In genomic region chr1:210373628-210373877, GRCh38 we compare ENCODE assay signal across 10 cellular contexts. TPM values are rescaled to one million over a fixed set of nuclear protein-coding genes. Genes with fewer than 3 reads are reported as not detected.
DNase-seq lines count a peak whose midpoint lies in the region; ATAC-seq and TF ChIP-seq lines count a peak whose summit lies in the region.
"Had no signal": no experiment of that assay in that cellular context is flagged by ENCODE, and none has a peak within 500 bp of the region (broad histone marks: within the 10 kb centered on the region; RNA-seq: fewer than 3 reads in every experiment).

No MANE protein-coding gene starts in this region.

- H4K20me1 ChIP-seq in GM23248 (ENCODE audit: insufficient read depth) (no peaks in the 10 kb centered on the region), hepatocyte (ENCODE audit: insufficient read depth, poor library complexity, severe bottlenecking) (no peaks in the 10 kb centered on the region)

- no peaks in the 10 kb centered on the region for H3K36me3 ChIP-seq in ACC112 (ENCODE audit: insufficient read depth, low read length)
- H3K36me3 ChIP-seq in GM23248 (ENCODE audit: low read depth): no peaks in the 10 kb centered on the region
- H3K36me3 ChIP-seq in SJCRH30: no peaks in the 10 kb centered on the region
- H3K36me3 ChIP-seq in hepatocyte (replicated peaks; ENCODE audit: insufficient read depth, low read depth): no peaks in the 10 kb centered on the region
- no peaks in the 10 kb centered on the region for H3K36me3 ChIP-seq in H7 (replicated peaks; ENCODE audit: control insufficient read depth, insufficient read depth, low read length)
- H3K36me3 ChIP-seq: upper lobe of left lung had no signal

- H3F3A ChIP-seq in GM23248 (ENCODE audit: insufficient read depth): peaks cover 48% of the 10 kb centered on the region

- no peak overlapping the region for H3K9ac ChIP-seq in GM23248

- WGBS in GM23248 (ENCODE audit: low coverage in 1 of 2, low lambda C conversion rate in 2 of 2, missing lambda C conversion rate in 2 of 2), 2 experiments: 34 to 39% methylated on average over 1 of the region's 1 CpG
- 38% methylated on average over 1 of the region's 1 CpG for WGBS in hepatocyte (ENCODE audit: low lambda C conversion rate, missing lambda C conversion rate)

- H3K4me3 ChIP-seq in ACC112 (ENCODE audit: low read depth, low read length) (no peak overlapping the region), GM23248 (no peak overlapping the region), SJCRH30 (no peak overlapping the region), hepatocyte (no peak overlapping the region), H7 (ENCODE audit: insufficient read depth, low read depth, low read length) (no peak overlapping the region)
- H3K4me3 ChIP-seq: coronary artery, upper lobe of left lung had no signal

- in situ Hi-C loops in GM23248 (cut with MboI): no loop called here

- H3K9me2 ChIP-seq in GM23248 (ENCODE audit: insufficient read depth) (no peaks in the 10 kb centered on the region), hepatocyte (replicated peaks; ENCODE audit: insufficient read depth) (no peaks in the 10 kb centered on the region)

- no peaks in the 10 kb centered on the region for H3K9me3 ChIP-seq in GM23248 (ENCODE audit: low read depth)
- no peaks in the 10 kb centered on the region for H3K9me3 ChIP-seq in SJCRH30 (replicated peaks)
- no peaks in the 10 kb centered on the region for H3K9me3 ChIP-seq in hepatocyte (ENCODE audit: low read depth)
- H3K9me3 ChIP-seq: upper lobe of left lung had no signal

- H3K79me2 ChIP-seq in ACC112 (ENCODE audit: control insufficient read depth, insufficient read depth, low read length, unreplicated experiment) (no peaks in the 10 kb centered on the region), GM23248 (ENCODE audit: insufficient read depth) (no peaks in the 10 kb centered on the region), hepatocyte (no peaks in the 10 kb centered on the region)

- ATAC-seq in GM21723 (IDR thresholded peaks at IDR 0.05; ENCODE audit: unreplicated experiment): no peak

- TF ChIP-seq CTCF in hepatocyte (IDR thresholded peaks at IDR 0.05; ENCODE audit: poor library complexity): no peak

- H3K4me1 ChIP-seq in ACC112 (ENCODE audit: control insufficient read depth, insufficient read depth, low read length, unreplicated experiment): peaks cover 44% of the 10 kb centered on the region
- peaks cover 25% of the 10 kb centered on the region for H3K4me1 ChIP-seq in GM23248 (ENCODE audit: insufficient read depth)
- H3K4me1 ChIP-seq in SJCRH30: peaks cover 18% of the 10 kb centered on the region
- H3K4me1 ChIP-seq in hepatocyte (ENCODE audit: insufficient read depth): no peaks in the 10 kb centered on the region
- H3K4me1 ChIP-seq: upper lobe of left lung had no signal

- H3K4me2 ChIP-seq in GM23248 (ENCODE audit: unreplicated experiment) (peak overlapping the region; percentile 73), hepatocyte (peak overlapping the region; percentile 36)

- H3K27me3 ChIP-seq in ACC112 (ENCODE audit: insufficient read depth, low read length) (no peaks in the 10 kb centered on the region), GM23248 (replicated peaks; ENCODE audit: insufficient read depth) (peaks cover 11% of the 10 kb centered on the region), SJCRH30 (no peaks in the 10 kb centered on the region), hepatocyte (no peaks in the 10 kb centered on the region), H7 (ENCODE audit: control insufficient read depth, insufficient read depth, low read length) (no peaks in the 10 kb centered on the region; the same call in 1 of the 2 replicates)
- H3K27me3 ChIP-seq: upper lobe of left lung had no signal

- peak overlapping the region; percentile 90 for H3K27ac ChIP-seq in ACC112 (ENCODE audit: low read depth, low read length)
- peak overlapping the region; percentile 72; the same call in 1 of the 2 replicates for H3K27ac ChIP-seq in GM23248
- H3K27ac ChIP-seq in SJCRH30: peak overlapping the region; percentile 99
- peak overlapping the region; percentile 28 for H3K27ac ChIP-seq in hepatocyte

- H2AFZ ChIP-seq in ACC112 (ENCODE audit: low read length, unreplicated experiment) (no peak overlapping the region), GM23248 (no peak overlapping the region), hepatocyte (no peak overlapping the region)

- DNase-seq in GM23248 (no peak), SJCRH30 (peak in 1 of 2 experiments; percentile 47), hepatocyte (ENCODE audit: low spot score) (no peak), H7 (no peak), DMS153 treated with DMSO at 0.1 percent for 48 hours (lab: John Stamatoyannopoulos, UW; ENCODE audit: unreplicated experiment) (no peak)
- no peak for DNase-seq in activated CD4-positive, CD25-positive, alpha-beta regulatory T cell (lab: John Stamatoyannopoulos, UW)
- DNase-seq: upper lobe of left lung had no signal

RNA-seq across cellular contexts. Expression of gene HHAT, which starts 44.9 kb away (rescaled TPM):
- total RNA-seq in GM23248 (2014; rRNA removed; shearing (Covaris generic)): 1.9 TPM in 2 replicates
- polyA plus RNA-seq in GM23248 (2016; fragmentation: Nextera tagmentation; extraction: Ambion mirVana): 1.6 and 1.8 TPM in 2 replicates
- 5.0 and 5.1 TPM in 2 replicates for total RNA-seq in SJCRH30 (2014; rRNA removed; shearing (Covaris generic))
- total RNA-seq in hepatocyte: 6.3 and 9.4 TPM in 2 replicates
- polyA plus RNA-seq in hepatocyte: 3.9 and 5.3 TPM in 2 replicates
- 1.0 and 1.4 TPM in 2 replicates for total RNA-seq in H7 (2014; rRNA removed; shearing (Covaris generic))

Comparison
In these comparisons a context has a peak if more than half of its experiments do, and no peak if none do; other contexts are left out.
1. H3K27ac ChIP-seq: peak in every context shown above with its lines; median percentile 99 in SJCRH30; 90 in ACC112; 72 in GM23248; 28 in hepatocyte.